9 cellular contexts compared by ENCODE assay signal in genomic region chr1:156502396-156502748, GRCh38. TPM values are rescaled to one million over a fixed set of nuclear protein-coding genes. Genes with fewer than 3 reads are reported as not detected.
DNase-seq lines count a peak whose midpoint lies in the region; ATAC-seq and TF ChIP-seq lines count a peak whose summit lies in the region.
"Had no signal": no experiment of that assay in that cellular context is flagged by ENCODE, and none has a peak within 500 bp of the region (broad histone marks: within the 10 kb centered on the region; RNA-seq: fewer than 3 reads in every experiment).

No MANE protein-coding gene starts in this region.

- H3K27ac ChIP-seq in A673 (ENCODE audit: low read depth, low read length, poor library complexity, severe bottlenecking), result peak overlapping the region; percentile 98
- H3K27ac ChIP-seq in Karpas-422 (ENCODE audit: low read length), result peak overlapping the region; percentile 99
- peak overlapping the region; percentile 99 for H3K27ac ChIP-seq in caudate nucleus (ENCODE audit: low read depth, low read length)

- H4K20me1 ChIP-seq in Karpas-422 (ENCODE audit: insufficient read depth, low read depth, low read length), result peaks cover 8% of the 10 kb centered on the region; the same call in 1 of the 2 replicates

- no peak overlapping the region for H3K4me2 ChIP-seq in Karpas-422 (ENCODE audit: low read depth, low read length, poor library complexity, severe bottlenecking)

- intact Hi-C loops in A673 (cut with micrococcal nuclease; ENCODE audit: unreplicated experiment) (no loop called here), natural killer cell (cut with micrococcal nuclease) (loop anchor here (5.0 kb wide), 1 partner anchor 165 kb away; the partner anchor contains the start of genes CCT3 and TSACC)

- no peaks in the 10 kb centered on the region for H3K9me3 Mint-ChIP-seq in natural killer cell

- ATAC-seq in natural killer cell, result no peak
- ATAC-seq in GM21576 (IDR thresholded peaks at IDR 0.05; ENCODE audit: unreplicated experiment), result no peak
- no peak for ATAC-seq in HG02588 (IDR thresholded peaks at IDR 0.05; ENCODE audit: unreplicated experiment)
- ATAC-seq: activated CD4-positive, CD25-positive, alpha-beta regulatory T cell treated with anti-CD3 and anti-CD28 coated beads, Interleukin-2, amount 50 U/mL, for 24 hours had no signal

- peaks cover 59 to 74% of the 10 kb centered on the region in 2 donors for H3K4me1 Mint-ChIP-seq in natural killer cell

- H3K79me2 ChIP-seq in Karpas-422 (ENCODE audit: low read length), result peaks cover 31% of the 10 kb centered on the region

- no peak overlapping the region for H2AFZ ChIP-seq in Karpas-422 (ENCODE audit: low read length)

- no TSS peak for BruUV-seq in A673 (replicated peaks; lab: Mats Ljungman, UMichigan)

- peaks cover 59% of the 10 kb centered on the region for H3K4me1 ChIP-seq in A673 (ENCODE audit: insufficient read depth, low read length, poor library complexity, severe bottlenecking)
- H3K4me1 ChIP-seq in Karpas-422 (ENCODE audit: low read length), result peaks cover 70% of the 10 kb centered on the region

- H3K9me3 ChIP-seq in A673 (ENCODE audit: low read depth, low read length, poor library complexity, severe bottlenecking) (no peaks in the 10 kb centered on the region), Karpas-422 (ENCODE audit: low read length) (no peaks in the 10 kb centered on the region)

- TF ChIP-seq CTCF in A673 (conservative IDR thresholded peaks at IDR 0.05; ENCODE audit: low read depth, low read length) (no peak), natural killer cell (IDR thresholded peaks at IDR 0.05) (no peak)

- CTCF ChIA-PET in A673 (lab: Charles Lee), result no interaction called here

- no peak overlapping the region for H3K9ac ChIP-seq in Karpas-422 (ENCODE audit: low read length)

- H3K4me3 ChIP-seq in A673 (ENCODE audit: low read depth, low read length, poor library complexity, severe bottlenecking) (no peak overlapping the region), Karpas-422 (ENCODE audit: low read length) (no peak overlapping the region)

- no peak for DNase-seq in A673 (ENCODE audit: low spot score)
- DNase-seq in Karpas-422, result peak; percentile 56
- no peak for DNase-seq in caudate nucleus (lab: John Stamatoyannopoulos, UW)
- DNase-seq in natural killer cell, result no peak
- DNase-seq in SK-N-DZ (ENCODE audit: low spot score), result no peak
- DNase-seq in SW 1271 (lab: John Stamatoyannopoulos, UW), result no peak

- no peaks in the 10 kb centered on the region for H3K9me2 ChIP-seq in Karpas-422 (replicated peaks; ENCODE audit: insufficient read depth, low read length)

- no peaks in the 10 kb centered on the region for H3K36me3 ChIP-seq in A673 (ENCODE audit: insufficient read depth, low read length, poor library complexity, severe bottlenecking)
- H3K36me3 ChIP-seq in Karpas-422 (ENCODE audit: insufficient read depth, low read length), result no peaks in the 10 kb centered on the region; the same call in 1 of the 2 replicates

- H3K27me3 ChIP-seq in A673 (replicated peaks; ENCODE audit: insufficient read depth, low read depth, low read length, poor library complexity) (no peaks in the 10 kb centered on the region), Karpas-422 (ENCODE audit: low read length) (no peaks in the 10 kb centered on the region)

- peak overlapping the region; percentile 84 for H3K4me3 Mint-ChIP-seq in natural killer cell

- H3K27ac Mint-ChIP-seq in natural killer cell, result peak overlapping the region; percentile 96 to 99

- H3K36me3 Mint-ChIP-seq in natural killer cell, result no peaks in the 10 kb centered on the region

- H3K27me3 Mint-ChIP-seq in natural killer cell (ENCODE audit: low read depth in 2 of 2), result no peaks in the 10 kb centered on the region

- POLR2A ChIA-PET in A673 (lab: Charles Lee; ENCODE audit: low non-redundant PET), result no interaction called here

RNA-seq across cellular contexts. Expression of gene MEF2D, which starts 1.8 kb away (rescaled TPM):
- total RNA-seq in A673 (2021), result 18.3 and 21.8 TPM in 2 replicates
- 22.3 and 24.7 TPM in 2 replicates for total RNA-seq in Karpas-422 (2014; rRNA removed; shearing (Covaris generic); ENCODE audit: low replicate concordance)
- 100 to 1,000 TPM; 232 to 298 (median 284) TPM for total RNA-seq in natural killer cell
- 5.8 and 6.3 TPM in 2 replicates for polyA plus RNA-seq in SK-N-DZ (2014; cell fraction: cytosol; rRNA removed)
- 11.9 and 15.0 TPM in 2 replicates for polyA plus RNA-seq in SK-N-DZ (2014; cell fraction: nucleus; rRNA removed)
